In the genomic region with DNA sequence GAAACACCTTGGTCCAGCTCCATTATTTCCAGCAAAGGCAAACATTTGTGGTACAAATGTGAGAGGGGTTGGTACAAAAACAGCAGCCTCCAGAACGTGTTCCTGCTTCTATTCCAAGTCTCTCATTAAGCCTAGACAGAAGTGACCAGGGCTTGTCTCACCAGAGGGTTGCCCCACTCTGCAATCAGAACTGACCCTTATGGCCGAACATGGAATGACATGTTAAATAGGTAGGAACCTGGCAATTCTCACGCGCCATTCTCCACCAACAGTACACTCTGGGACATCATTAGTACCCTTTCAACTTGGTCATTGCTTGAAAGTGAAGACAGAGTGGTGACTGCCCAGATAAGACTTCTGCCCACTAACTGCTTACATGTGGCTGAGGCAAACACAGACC, we compare ENCODE assay signal across 23 cellular contexts.
A peak's percentile ranks its signal among the peaks of the same experiment; 100 is the strongest.
DNase-seq lines count a peak whose midpoint lies in the region; ATAC-seq, FAIRE-seq and TF ChIP-seq lines count a peak whose summit lies in the region.
"Had no signal": no experiment of that assay in that cellular context is flagged by ENCODE, and none has a peak within 500 bp of the region (broad histone marks: within the 10 kb centered on the region; RNA-seq: fewer than 3 reads in every experiment).

No MANE protein-coding gene starts in this region.

- TF ChIP-seq EP300 in A549 (IDR thresholded peaks at IDR 0.05) = no peak

- H3K4me2 ChIP-seq in A549 = no peak overlapping the region

- no peak for TF ChIP-seq POLR2A in A549 (IDR thresholded peaks at IDR 0.05; ENCODE audit: low read length)

- H3K27ac Mint-ChIP-seq in natural killer cell = no peak overlapping the region
- H3K27ac Mint-ChIP-seq: activated naive CD4-positive, alpha-beta T cell treated with anti-CD3 and anti-CD28 coated beads, Interleukin-2, amount 50 U/mL, for 72 hours; activated T-helper 17 cell treated with anti-CD3 and anti-CD28 coated beads, Interleukin-2, amount 50 U/mL, for 72 hours; dendritic cell treated with granulocyte-macrophage colony-stimulating factor and Interleukin-4, amounts not matched to agents 40 ng/mL and 50 ng/mL, for 4 days; memory B cell; naive thymus-derived CD4-positive, alpha-beta T cell had no signal

- no peaks in the 10 kb centered on the region for H3K9me3 ChIP-seq in A549
- no peaks in the 10 kb centered on the region for H3K9me3 ChIP-seq in ascending aorta

- intact Hi-C loops in ascending aorta (cut with DNase I) = no loop called here
- intact Hi-C loops in natural killer cell (cut with micrococcal nuclease) = no loop called here

- no peaks in the 10 kb centered on the region for H3K4me1 Mint-ChIP-seq in natural killer cell
- H3K4me1 Mint-ChIP-seq: activated T-helper 17 cell treated with anti-CD3 and anti-CD28 coated beads, Interleukin-2, amount 50 U/mL, for 72 hours; memory B cell; naive thymus-derived CD4-positive, alpha-beta T cell had no signal

- no peaks in the 10 kb centered on the region for H3K27me3 Mint-ChIP-seq in natural killer cell (ENCODE audit: low read depth in 2 of 2)
- H3K27me3 Mint-ChIP-seq: activated T-helper 17 cell treated with anti-CD3 and anti-CD28 coated beads, Interleukin-2, amount 50 U/mL, for 72 hours; dendritic cell treated with granulocyte-macrophage colony-stimulating factor and Interleukin-4, amounts not matched to agents 40 ng/mL and 50 ng/mL, for 4 days had no signal

- no peak overlapping the region for H3K4me3 ChIP-seq in A549
- H3K4me3 ChIP-seq in ascending aorta = no peak overlapping the region

- no peak for TF ChIP-seq RAD21 in A549 (conservative IDR thresholded peaks at IDR 0.05 in 1 of 2, IDR thresholded peaks at IDR 0.05 in 1 of 2)

- CTCF ChIA-PET in A549 (lab: Yijun Ruan, JAX) = no interaction called here

- H3K4me1 ChIP-seq in A549 (no peaks in the 10 kb centered on the region), ascending aorta (peaks cover 0 to 12% of the 10 kb centered on the region in 2 donors)

- H3K4me3 Mint-ChIP-seq in natural killer cell = no peak overlapping the region
- H3K4me3 Mint-ChIP-seq: activated T-helper 17 cell treated with anti-CD3 and anti-CD28 coated beads, Interleukin-2, amount 50 U/mL, for 72 hours; dendritic cell treated with granulocyte-macrophage colony-stimulating factor and Interleukin-4, amounts not matched to agents 40 ng/mL and 50 ng/mL, for 4 days; memory B cell; naive thymus-derived CD4-positive, alpha-beta T cell had no signal

- TF ChIP-seq CTCF in A549 (IDR thresholded peaks at IDR 0.05) (no peak), GM12873 (IDR thresholded peaks at IDR 0.05; ENCODE audit: insufficient read depth, low read depth, low read length, missing control alignments) (peak; percentile 18), ascending aorta (IDR thresholded peaks at IDR 0.05) (peak in 1 of 3 experiments; percentile 17), natural killer cell (IDR thresholded peaks at IDR 0.05) (no peak)

- H3K36me3 ChIP-seq in ascending aorta = no peaks in the 10 kb centered on the region

- H3K27ac ChIP-seq in A549 = no peak overlapping the region
- H3K27ac ChIP-seq in ascending aorta = peak overlapping the region; percentile 60 to 68
- H3K27ac ChIP-seq: C4-2B, HL-60 had no signal

- WGBS in A549 (ENCODE audit: missing lambda C conversion rate) = 60% methylated on average over 4 of the region's 4 CpGs

- DNase-seq in A549 (ENCODE audit: low read depth in 1 of 2, low spot score in 1 of 2) (peak; percentile 10 to 20), ascending aorta (ENCODE audit: low spot score in 2 of 2) (no peak), iPS-NIHi7 (ENCODE audit: extremely low spot score) (peak; percentile 43), natural killer cell (no peak), GM19239 (ENCODE audit: insufficient read length, low spot score) (no peak)
- DNase-seq: activated CD4-positive, alpha-beta T cell treated with anti-CD3 and anti-CD28 coated beads, Interleukin-2, amount 50 U/mL, for 48 hours; activated CD8-positive, alpha-beta memory T cell treated with anti-CD3 and anti-CD28 coated beads, Interleukin-2, amount 50 U/mL, for 48 hours; caudate nucleus; left colon; naive thymus-derived CD4-positive, alpha-beta T cell; NCI-H1694 treated with DMSO at 0.1 percent for 48 hours; occipital lobe; small intestine; stimulated activated CD4-positive, alpha-beta T cell treated with anti-CD3 and anti-CD28 coated beads, Interleukin-1b, Interleukin-23, amount 100 ng/mL, for 48 hours; SW 1271 had no signal

- no peaks in the 10 kb centered on the region for H3K36me3 Mint-ChIP-seq in natural killer cell
- H3K36me3 Mint-ChIP-seq: activated naive CD4-positive, alpha-beta T cell treated with anti-CD3 and anti-CD28 coated beads, Interleukin-2, amount 50 U/mL, for 72 hours; memory B cell; naive thymus-derived CD4-positive, alpha-beta T cell had no signal

- POLR2A ChIA-PET in A549 (lab: Yijun Ruan, JAX) = no interaction called here

- H3K27me3 ChIP-seq in ascending aorta = no peaks in the 10 kb centered on the region

- ATAC-seq in A549 (peak; percentile 54 to 76; a peak in 4 of 6 replicates), natural killer cell (no peak), HG02610 (IDR thresholded peaks at IDR 0.05; ENCODE audit: unreplicated experiment) (no peak)
- ATAC-seq: activated naive CD4-positive, alpha-beta T cell treated with anti-CD3 and anti-CD28 coated beads, Interleukin-2, amount 50 U/mL, for 72 hours; activated T-helper 17 cell treated with anti-CD3 and anti-CD28 coated beads, Interleukin-2, amount 50 U/mL, for 72 hours; left colon; naive thymus-derived CD4-positive, alpha-beta T cell had no signal

- FAIRE-seq in A549 (lab: Jason Lieb, UNC) = no peak
- no peak for FAIRE-seq in GM19239 (lab: Jason Lieb, UNC)
- FAIRE-seq: small intestine had no signal

- H3K9me3 Mint-ChIP-seq in natural killer cell = no peaks in the 10 kb centered on the region
- H3K9me3 Mint-ChIP-seq: activated naive CD4-positive, alpha-beta T cell treated with anti-CD3 and anti-CD28 coated beads, Interleukin-2, amount 50 U/mL, for 72 hours; activated T-helper 17 cell treated with anti-CD3 and anti-CD28 coated beads, Interleukin-2, amount 50 U/mL, for 72 hours; dendritic cell treated with granulocyte-macrophage colony-stimulating factor and Interleukin-4, amounts not matched to agents 40 ng/mL and 50 ng/mL, for 4 days; memory B cell; naive thymus-derived CD4-positive, alpha-beta T cell had no signal

TF ChIP-seq in A549, 52 proteins besides CTCF, POLR2A, EP300 and RAD21 (continues in another document):
- TF ChIP-seq, protein P1, sequence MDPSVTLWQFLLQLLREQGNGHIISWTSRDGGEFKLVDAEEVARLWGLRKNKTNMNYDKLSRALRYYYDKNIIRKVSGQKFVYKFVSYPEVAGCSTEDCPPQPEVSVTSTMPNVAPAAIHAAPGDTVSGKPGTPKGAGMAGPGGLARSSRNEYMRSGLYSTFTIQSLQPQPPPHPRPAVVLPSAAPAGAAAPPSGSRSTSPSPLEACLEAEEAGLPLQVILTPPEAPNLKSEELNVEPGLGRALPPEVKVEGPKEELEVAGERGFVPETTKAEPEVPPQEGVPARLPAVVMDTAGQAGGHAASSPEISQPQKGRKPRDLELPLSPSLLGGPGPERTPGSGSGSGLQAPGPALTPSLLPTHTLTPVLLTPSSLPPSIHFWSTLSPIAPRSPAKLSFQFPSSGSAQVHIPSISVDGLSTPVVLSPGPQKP (IDR thresholded peaks at IDR 0.05; ENCODE audit: low read depth, low read length) = no peak
- TF ChIP-seq, protein P2, sequence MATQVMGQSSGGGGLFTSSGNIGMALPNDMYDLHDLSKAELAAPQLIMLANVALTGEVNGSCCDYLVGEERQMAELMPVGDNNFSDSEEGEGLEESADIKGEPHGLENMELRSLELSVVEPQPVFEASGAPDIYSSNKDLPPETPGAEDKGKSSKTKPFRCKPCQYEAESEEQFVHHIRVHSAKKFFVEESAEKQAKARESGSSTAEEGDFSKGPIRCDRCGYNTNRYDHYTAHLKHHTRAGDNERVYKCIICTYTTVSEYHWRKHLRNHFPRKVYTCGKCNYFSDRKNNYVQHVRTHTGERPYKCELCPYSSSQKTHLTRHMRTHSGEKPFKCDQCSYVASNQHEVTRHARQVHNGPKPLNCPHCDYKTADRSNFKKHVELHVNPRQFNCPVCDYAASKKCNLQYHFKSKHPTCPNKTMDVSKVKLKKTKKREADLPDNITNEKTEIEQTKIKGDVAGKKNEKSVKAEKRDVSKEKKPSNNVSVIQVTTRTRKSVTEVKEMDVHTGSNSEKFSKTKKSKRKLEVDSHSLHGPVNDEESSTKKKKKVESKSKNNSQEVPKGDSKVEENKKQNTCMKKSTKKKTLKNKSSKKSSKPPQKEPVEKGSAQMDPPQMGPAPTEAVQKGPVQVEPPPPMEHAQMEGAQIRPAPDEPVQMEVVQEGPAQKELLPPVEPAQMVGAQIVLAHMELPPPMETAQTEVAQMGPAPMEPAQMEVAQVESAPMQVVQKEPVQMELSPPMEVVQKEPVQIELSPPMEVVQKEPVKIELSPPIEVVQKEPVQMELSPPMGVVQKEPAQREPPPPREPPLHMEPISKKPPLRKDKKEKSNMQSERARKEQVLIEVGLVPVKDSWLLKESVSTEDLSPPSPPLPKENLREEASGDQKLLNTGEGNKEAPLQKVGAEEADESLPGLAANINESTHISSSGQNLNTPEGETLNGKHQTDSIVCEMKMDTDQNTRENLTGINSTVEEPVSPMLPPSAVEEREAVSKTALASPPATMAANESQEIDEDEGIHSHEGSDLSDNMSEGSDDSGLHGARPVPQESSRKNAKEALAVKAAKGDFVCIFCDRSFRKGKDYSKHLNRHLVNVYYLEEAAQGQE (IDR thresholded peaks at IDR 0.05) = no peak
- TF ChIP-seq ESRRA (IDR thresholded peaks at IDR 0.05; ENCODE audit: borderline replicate concordance, low read length) (no peak), ZFP36 (IDR thresholded peaks at IDR 0.05; ENCODE audit: borderline replicate concordance, partially characterized antibody) (no peak), NR3C1 (IDR thresholded peaks at IDR 0.05) (no peak), FOSL2 (IDR thresholded peaks at IDR 0.05) (no peak), FOSL2 (CRISPR knock-in tag; IDR thresholded peaks at IDR 0.05) (no peak)
- TF ChIP-seq, protein P3, sequence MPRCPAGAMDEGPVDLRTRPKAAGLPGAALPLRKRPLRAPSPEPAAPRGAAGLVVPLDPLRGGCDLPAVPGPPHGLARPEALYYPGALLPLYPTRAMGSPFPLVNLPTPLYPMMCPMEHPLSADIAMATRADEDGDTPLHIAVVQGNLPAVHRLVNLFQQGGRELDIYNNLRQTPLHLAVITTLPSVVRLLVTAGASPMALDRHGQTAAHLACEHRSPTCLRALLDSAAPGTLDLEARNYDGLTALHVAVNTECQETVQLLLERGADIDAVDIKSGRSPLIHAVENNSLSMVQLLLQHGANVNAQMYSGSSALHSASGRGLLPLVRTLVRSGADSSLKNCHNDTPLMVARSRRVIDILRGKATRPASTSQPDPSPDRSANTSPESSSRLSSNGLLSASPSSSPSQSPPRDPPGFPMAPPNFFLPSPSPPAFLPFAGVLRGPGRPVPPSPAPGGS (IDR thresholded peaks at IDR 0.05) = no peak

Comparison
In these comparisons a context has a peak if more than half of its experiments do, and no peak if none do; other contexts are left out.
1. ATAC-seq: peak in A549 (2 of 2); none in natural killer cell (0 of 3) and HG02610 (single experiment).
2. DNase-seq: peak in A549 (2 of 2) and iPS-NIHi7 (single experiment); none in ascending aorta (0 of 2), natural killer cell (single experiment) and GM19239 (single experiment).
3. H3K27ac ChIP-seq: peak in ascending aorta (2 of 2); none in A549 (0 of 2).